In genomic region chr12:113208041-113208934, GRCh38 we compare ENCODE assay signal across 8 cellular contexts. TPM values are rescaled to one million over a fixed set of nuclear protein-coding genes. Genes with fewer than 3 reads are reported as not detected.
DNase-seq lines count a peak whose midpoint lies in the region; ATAC-seq, FAIRE-seq and TF ChIP-seq lines count a peak whose summit lies in the region.

No MANE protein-coding gene starts in this region.

- intact Hi-C loops in pancreas (cut with DNase I), result loop anchor here in 1 of 3 donors (10.0 kb wide), 1 partner anchor 47 kb away; no protein-coding TSS in a partner anchor

- no peak overlapping the region for H3K4me3 ChIP-seq in pancreas

- ATAC-seq in HG03103 (IDR thresholded peaks at IDR 0.05; ENCODE audit: low read depth, unreplicated experiment) (peak; percentile 66), pancreas (peak in 3 of 4 donors; percentile 27 to 70 (median 58))

- H3K27ac ChIP-seq in pancreas, result peak overlapping the region in 2 of 4 donors; percentile 47 to 48

- peaks cover 0 to 6% (median 0%) of the 10 kb centered on the region in 3 donors for H3K4me1 ChIP-seq in pancreas

- no peaks in the 10 kb centered on the region for H3K9me3 ChIP-seq in pancreas

- no peaks in the 10 kb centered on the region for H3K36me3 ChIP-seq in pancreas

- no peak for TF ChIP-seq CTCF in pancreas (IDR thresholded peaks at IDR 0.05)

- H3K27me3 ChIP-seq in pancreas, result no peaks in the 10 kb centered on the region

- 88 to 89% methylated on average over 10 of the region's 10 CpGs for WGBS in pancreas, 2 donors

- FAIRE-seq in pancreas (lab: Jason Lieb, UNC), result no peak

- DNase-seq in stimulated activated CD4-positive, alpha-beta T cell treated with anti-CD3 and anti-CD28 coated beads, Interleukin-15, amount 100 ng/mL, for 24 hours, result peak; percentile 68
- DNase-seq in stimulated activated CD4-positive, alpha-beta T cell treated with anti-CD3 and anti-CD28 coated beads, Interleukin-12 subunit alpha, Interleukin-12 subunit beta, amount 100 ng/mL, for 4 hours, result no peak
- DNase-seq in T-helper 1 cell (peak; percentile 15 to 91 (median 48)), pancreas (peak in 1 of 6 donors; percentile 49), SHP77 treated with DMSO at 0.1 percent for 48 hours (lab: John Stamatoyannopoulos, UW) (no peak), cerebellar cortex (ENCODE audit: low spot score) (no peak)
- DNase-seq in central memory CD4-positive, alpha-beta T cell, result peak; percentile 74

RNA-seq across cellular contexts. Expression of gene TPCN1, which starts 13.0 kb away (rescaled TPM):
- 10 to 100 TPM; 39.4 to 80.4 (median 52.0) TPM for total RNA-seq in pancreas
- 10 to 100 TPM; 73.1 to 83.4 TPM for polyA plus RNA-seq in pancreas

RNA-seq across cellular contexts. Expression of gene RITA1, which starts 22.8 kb away (rescaled TPM):
- 1 to 10 TPM; 4.8 to 8.6 (median 5.4) TPM for total RNA-seq in pancreas
- 1 to 10 TPM; 5.0 to 8.9 TPM for polyA plus RNA-seq in pancreas

RNA-seq across cellular contexts. Expression of gene DDX54, which starts 23.0 kb away (rescaled TPM):
- 10 to 100 TPM; 30.0 to 71.4 (median 54.6) TPM for total RNA-seq in pancreas
- 10 to 100 TPM; 51.8 to 59.7 TPM for polyA plus RNA-seq in pancreas

RNA-seq across cellular contexts. Expression of gene CFAP73, which starts 58.8 kb away (rescaled TPM):
- under 1 TPM in 3 of 6 donors, not detected in 3; 0.12 to 0.23 (median 0.22) TPM for total RNA-seq in pancreas
- polyA plus RNA-seq in pancreas, result under 1 TPM; 0.42 to 0.61 TPM

Comparison
In these comparisons a context has a peak if more than half of its experiments do, and no peak if none do; other contexts are left out.
1. DNase-seq: peak in stimulated activated CD4-positive, alpha-beta T cell treated with anti-CD3 and anti-CD28 coated beads, Interleukin-15, amount 100 ng/mL, for 24 hours (single experiment), T-helper 1 cell (5 of 5) and central memory CD4-positive, alpha-beta T cell (single experiment); none in stimulated activated CD4-positive, alpha-beta T cell treated with anti-CD3 and anti-CD28 coated beads, Interleukin-12 subunit alpha, Interleukin-12 subunit beta, amount 100 ng/mL, for 4 hours (single experiment), SHP77 treated with DMSO at 0.1 percent for 48 hours (single experiment) and cerebellar cortex (single experiment).